2 cellular contexts compared by ENCODE assay signal in genomic region chr3:185756477-185756876, GRCh38.
TF ChIP-seq lines count a peak whose summit lies in the region.

No MANE protein-coding gene starts in this region.

TF ChIP-seq in GM23338, 12 proteins besides CTCF, POLR2A, EP300 and RAD21 (continued from another document):
- no peak for TF ChIP-seq ZNF462 (CRISPR knock-in tag; IDR thresholded peaks at IDR 0.05)
- no peak for TF ChIP-seq JUNB (IDR thresholded peaks at IDR 0.05; ENCODE audit: unreplicated experiment)
- TF ChIP-seq REST (IDR thresholded peaks at IDR 0.05; ENCODE audit: unreplicated experiment): no peak
- no peak for TF ChIP-seq EZH2 (IDR thresholded peaks at IDR 0.05; ENCODE audit: low read depth, unreplicated experiment)
- TF ChIP-seq NANOG (IDR thresholded peaks at IDR 0.05; ENCODE audit: borderline replicate concordance): no peak
- TF ChIP-seq EZH2phosphoT487 (IDR thresholded peaks at IDR 0.05; ENCODE audit: unreplicated experiment): no peak
- no peak for TF ChIP-seq POLR2AphosphoS5 (IDR thresholded peaks at IDR 0.05; ENCODE audit: low read depth)

TF ChIP-seq in WTC11, 78 proteins besides CTCF, POLR2A, EP300 and RAD21 (continued from another document):
- TF ChIP-seq ZNF512 (CRISPR knock-in tag; IDR thresholded peaks at IDR 0.05; ENCODE audit: borderline replicate concordance) (no peak), HMGA2 (CRISPR knock-in tag; IDR thresholded peaks at IDR 0.05) (no peak), NFE2L1 (CRISPR knock-in tag; IDR thresholded peaks at IDR 0.05) (no peak), ERG (CRISPR knock-in tag; IDR thresholded peaks at IDR 0.05) (no peak), ZNF416 (CRISPR knock-in tag; IDR thresholded peaks at IDR 0.05) (no peak), IRF1 (CRISPR knock-in tag; IDR thresholded peaks at IDR 0.05) (no peak), CREM (CRISPR knock-in tag; IDR thresholded peaks at IDR 0.05) (no peak), IRF2 (CRISPR knock-in tag; IDR thresholded peaks at IDR 0.05; ENCODE audit: borderline replicate concordance, low read depth) (no peak), FOXP4 (CRISPR knock-in tag; IDR thresholded peaks at IDR 0.05) (no peak)
